In the genomic region with DNA sequence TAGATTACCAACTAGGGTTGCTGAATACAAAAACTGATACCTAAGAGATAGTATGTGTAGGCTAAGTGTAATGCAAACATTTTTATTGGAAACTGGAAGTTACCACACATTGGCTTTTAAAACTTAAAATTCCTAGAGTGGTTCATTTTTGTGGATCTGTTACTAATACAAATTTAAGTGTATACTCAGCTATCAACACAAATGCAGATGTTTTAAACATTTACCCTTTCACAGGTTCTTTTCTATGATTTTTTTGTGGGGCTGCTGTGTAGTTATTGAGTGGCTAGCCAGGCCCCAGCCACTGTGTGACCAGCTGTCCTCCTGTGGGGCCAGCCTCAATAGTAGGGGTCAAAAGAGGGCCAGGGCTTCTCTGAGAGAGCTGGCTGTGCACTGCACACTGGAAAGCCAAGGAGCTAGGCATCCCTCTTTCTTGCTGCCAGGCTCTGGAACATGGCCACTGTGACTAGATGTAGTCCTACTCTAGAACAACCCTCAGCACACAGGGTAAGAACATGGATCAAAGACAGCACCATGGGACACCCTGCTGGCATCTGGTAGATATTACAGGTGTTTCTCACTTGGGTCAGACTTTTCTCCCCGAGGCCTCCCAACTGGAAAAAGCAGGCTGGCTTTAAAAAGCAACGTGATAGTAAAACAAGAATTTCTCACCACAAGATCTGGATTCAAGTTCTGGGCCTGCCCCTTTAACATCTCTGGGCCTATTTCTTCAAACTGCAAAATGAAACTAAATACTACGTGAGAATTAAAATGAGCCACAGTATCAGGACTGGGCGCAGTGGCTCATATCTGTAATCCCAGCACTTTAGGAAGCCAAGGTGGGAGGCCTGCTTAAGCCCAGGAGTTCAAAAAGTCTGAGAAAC, we compare ENCODE assay signal across 8 cellular contexts. TPM values are rescaled to one million over a fixed set of nuclear protein-coding genes. Genes with fewer than 3 reads are reported as not detected.
DNase-seq lines count a peak whose midpoint lies in the region; ATAC-seq, FAIRE-seq and TF ChIP-seq lines count a peak whose summit lies in the region.

No MANE protein-coding gene starts in this region.

- H3K27me3 ChIP-seq in BLaER1 (no peaks in the 10 kb centered on the region), foreskin keratinocyte (no peaks in the 10 kb centered on the region), uterus (no peaks in the 10 kb centered on the region)

- FAIRE-seq in RCC 7860 (lab: Jason Lieb, UNC): peak; percentile 56

- peaks cover 30% of the 10 kb centered on the region for H4K20me1 ChIP-seq in BLaER1

- DNase-seq in Kasumi-1 (lab: John Stamatoyannopoulos, UW): peak; percentile 86 to 89
- DNase-seq in RCC 7860 (ENCODE audit: low spot score): peak; percentile 80
- peak; percentile 78 for DNase-seq in activated effector memory CD4-positive, alpha-beta T cell treated with anti-CD3 and anti-CD28 coated beads, Interleukin-2, amount 50 U/mL, for 16 hours
- peak in 1 of 2 donors; percentile 65 for DNase-seq in foreskin keratinocyte
- no peak for DNase-seq in omental fat pad (ENCODE audit: low spot score)
- DNase-seq in uterus: peak; percentile 61 to 69

- H3K9ac ChIP-seq in BLaER1: no peak overlapping the region; the same call in 1 of the 2 replicates

- H3K36me3 ChIP-seq in BLaER1 (peaks cover 25% of the 10 kb centered on the region), uterus (no peaks in the 10 kb centered on the region)

- ATAC-seq in foreskin keratinocyte (peak; percentile 92), omental fat pad (ENCODE audit: low FRiP score) (peak; percentile 84)

- H3K9me3 ChIP-seq in BLaER1: no peaks in the 10 kb centered on the region
- no peaks in the 10 kb centered on the region for H3K9me3 ChIP-seq in uterus

- peak; percentile 56 for TF ChIP-seq POLR2A in GM19193 (IDR thresholded peaks at IDR 0.05; ENCODE audit: extremely low read depth, insufficient read depth, insufficient read length)
- no peak for TF ChIP-seq POLR2A in uterus (IDR thresholded peaks at IDR 0.05)

- intact Hi-C loops in uterus (cut with DNase I; ENCODE audit: low total_unique reads): no loop called here

- H3K4me1 ChIP-seq in BLaER1: peaks cover 66% of the 10 kb centered on the region
- no peaks in the 10 kb centered on the region for H3K4me1 ChIP-seq in foreskin keratinocyte
- peaks cover 0 to 8% of the 10 kb centered on the region in 2 donors for H3K4me1 ChIP-seq in uterus

- peak; percentile 82 for TF ChIP-seq CTCF in foreskin keratinocyte (conservative IDR thresholded peaks at IDR 0.05)
- no peak for TF ChIP-seq CTCF in omental fat pad (IDR thresholded peaks at IDR 0.05)
- peak; percentile 57 to 77 (median 67) for TF ChIP-seq CTCF in uterus (IDR thresholded peaks at IDR 0.05)

- H3K27ac ChIP-seq in BLaER1 (peak overlapping the region; percentile 76; the same call in 1 of the 2 replicates), foreskin keratinocyte (no peak overlapping the region), uterus (peak overlapping the region; percentile 57 to 70)

- H3K4me3 ChIP-seq in BLaER1 (no peak overlapping the region), uterus (no peak overlapping the region)

- peak overlapping the region; percentile 70 for H3K4me2 ChIP-seq in BLaER1

RNA-seq across cellular contexts. Expression of gene VEZF1, which starts 7.3 kb away (rescaled TPM):
- total RNA-seq in foreskin keratinocyte (40.2 and 42.4 TPM in 2 replicates), omental fat pad (10 to 100 TPM; 45.1 to 50.6 (median 47.6) TPM), uterus (100 to 1,000 TPM in 2 of 4 donors, 10 to 100 TPM in 2; 58.8 to 133 (median 110) TPM)
- polyA plus RNA-seq in foreskin keratinocyte: 9.6 and 12.2 TPM in 2 replicates

RNA-seq across cellular contexts. Expression of gene SRSF1, which starts 11.7 kb away (rescaled TPM):
- total RNA-seq in foreskin keratinocyte: 284 and 328 TPM in 2 replicates
- 98.9 and 134 TPM in 2 replicates for polyA plus RNA-seq in foreskin keratinocyte
- total RNA-seq in omental fat pad: 100 to 1,000 TPM; 181 to 274 (median 182) TPM
- 100 to 1,000 TPM; 116 to 429 (median 147) TPM for total RNA-seq in uterus

RNA-seq across cellular contexts. Expression of gene CUEDC1, which starts 40.1 kb away (rescaled TPM):
- 11.6 and 13.1 TPM in 2 replicates for total RNA-seq in foreskin keratinocyte
- 16.6 TPM in 2 replicates for polyA plus RNA-seq in foreskin keratinocyte
- 10 to 100 TPM; 17.1 to 25.7 (median 22.1) TPM for total RNA-seq in omental fat pad
- 10 to 100 TPM in 3 of 4 donors, 1 to 10 TPM in 1; 7.9 to 63.6 (median 18.8) TPM for total RNA-seq in uterus

Comparison
In these comparisons a context has a peak if more than half of its experiments do, and no peak if none do; other contexts are left out.
1. CTCF ChIP-seq: peak in foreskin keratinocyte (single experiment) and uterus (4 of 4); none in omental fat pad (0 of 3).